ENCODE assay signal across 12 cellular contexts in the genomic region with DNA sequence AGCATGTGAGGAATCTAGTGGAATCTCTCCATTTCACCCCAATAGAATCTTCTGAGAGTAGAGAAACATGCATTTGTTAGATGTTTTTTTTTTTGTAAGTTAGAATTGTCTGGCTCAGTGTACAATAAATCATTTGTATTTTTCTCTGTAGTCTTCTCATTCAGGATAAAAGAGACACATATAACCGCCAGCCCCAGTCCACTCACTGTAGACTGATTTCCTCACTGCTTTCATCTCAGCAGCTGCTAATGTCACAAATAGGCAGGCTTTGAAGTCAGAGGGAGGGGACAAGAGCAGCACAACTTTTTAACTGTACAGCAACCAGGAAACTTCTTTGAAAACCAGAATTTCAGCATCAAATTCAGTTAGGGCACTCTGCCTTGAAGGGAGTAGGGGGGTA.
A peak's percentile ranks its signal among the peaks of the same experiment; 100 is the strongest.
DNase-seq lines count a peak whose midpoint lies in the region; ATAC-seq, FAIRE-seq and TF ChIP-seq lines count a peak whose summit lies in the region.
"Had no signal": no experiment of that assay in that cellular context is flagged by ENCODE, and none has a peak within 500 bp of the region (broad histone marks: within the 10 kb centered on the region; RNA-seq: fewer than 3 reads in every experiment).

No MANE protein-coding gene starts in this region.

- H4K20me1 ChIP-seq in DND-41 (ENCODE audit: insufficient read depth, low read length): no peaks in the 10 kb centered on the region

- H3K9ac ChIP-seq in DND-41 (ENCODE audit: low read depth, low read length): peak overlapping the region; percentile 55

- H3K4me1 ChIP-seq in DND-41 (ENCODE audit: insufficient read depth, low read length): peaks cover 74% of the 10 kb centered on the region

- H3K4me2 ChIP-seq in DND-41 (ENCODE audit: insufficient read depth, low read length): peak overlapping the region; percentile 51

- H2AFZ ChIP-seq in DND-41 (ENCODE audit: low read depth, low read length): peak overlapping the region; percentile 73

- H3K27me3 ChIP-seq in DND-41 (ENCODE audit: insufficient read depth, low read length, poor library complexity): no peaks in the 10 kb centered on the region

- no peaks in the 10 kb centered on the region for H3K9me3 ChIP-seq in DND-41 (ENCODE audit: insufficient read depth, low read length, severe bottlenecking)

- TF ChIP-seq POLR2A in erythroblast (IDR thresholded peaks at IDR 0.05; ENCODE audit: low read length): no peak

- ATAC-seq in DND-41 (ENCODE audit: insufficient read depth, low read depth): peak; percentile 95
- peak; percentile 75 for ATAC-seq in left ventricle myocardium superior
- ATAC-seq in sciatic nerve: peak; percentile 85

- no peak for FAIRE-seq in D721Med (lab: Jason Lieb, UNC)

- intact Hi-C loops in left ventricle myocardium superior (cut with micrococcal nuclease): no loop called here
- intact Hi-C loops in sciatic nerve (cut with DNase I): no loop called here
- intact Hi-C loops in posterior vena cava (cut with DNase I): no loop called here

- no peak for TF ChIP-seq CTCF in DND-41 (IDR thresholded peaks at IDR 0.05; ENCODE audit: borderline replicate concordance, extremely low read depth, low read length, poor library complexity, severe bottlenecking)
- TF ChIP-seq CTCF in D721Med (IDR thresholded peaks at IDR 0.05; ENCODE audit: insufficient read depth, missing control alignments): no peak

- H3K79me2 ChIP-seq in DND-41 (ENCODE audit: insufficient read depth, low read length): no peaks in the 10 kb centered on the region

- H3K36me3 ChIP-seq in DND-41 (ENCODE audit: insufficient read depth, low read length): no peaks in the 10 kb centered on the region

- H3K4me3 ChIP-seq in DND-41 (ENCODE audit: low read depth in 1 of 2, low read length in 2 of 2): peak overlapping the region in 1 of 2 experiments; percentile 31; a peak in 2 of 4 replicates

- DNase-seq in DND-41 (peak; percentile 84), SW480 (ENCODE audit: low spot score) (peak; percentile 47), left ventricle myocardium superior (no peak), sciatic nerve (ENCODE audit: low spot score) (no peak), posterior vena cava (ENCODE audit: low spot score) (no peak), erythroblast (lab: John Stamatoyannopoulos, UW) (no peak), D721Med (ENCODE audit: insufficient read length, low spot score) (no peak)
- no peak for DNase-seq in effector CD8-positive, alpha-beta T cell (lab: John Stamatoyannopoulos, UW)
- DNase-seq: activated CD4-positive, alpha-beta memory T cell treated with anti-CD3 and anti-CD28 coated beads for 36 hours; kidney glomerular epithelial cell; NCI-H187 treated with DMSO at 0.1 percent for 48 hours; stimulated activated naive B cell treated with anti-CD40 and anti-IgM and Interleukin-4, amounts not matched to agents 10 μg/mL and 1 μg/mL and 100 μg/mL, for 72 hours had no signal

- H3K27ac ChIP-seq in DND-41 (ENCODE audit: low read length): peak overlapping the region; percentile 97

Comparison
In these comparisons a context has a peak if more than half of its experiments do, and no peak if none do; other contexts are left out.
1. DNase-seq: peak in DND-41 (single experiment) and SW480 (single experiment); none in left ventricle myocardium superior (single experiment), sciatic nerve (single experiment), effector CD8-positive, alpha-beta T cell (single experiment), posterior vena cava (single experiment), erythroblast (0 of 2) and D721Med (single experiment).
2. Peak in every context shown above with its lines, with median percentiles within 50 percentile points of each other: ATAC-seq.